ENCODE assay signal across 2 cellular contexts in the genomic region with DNA sequence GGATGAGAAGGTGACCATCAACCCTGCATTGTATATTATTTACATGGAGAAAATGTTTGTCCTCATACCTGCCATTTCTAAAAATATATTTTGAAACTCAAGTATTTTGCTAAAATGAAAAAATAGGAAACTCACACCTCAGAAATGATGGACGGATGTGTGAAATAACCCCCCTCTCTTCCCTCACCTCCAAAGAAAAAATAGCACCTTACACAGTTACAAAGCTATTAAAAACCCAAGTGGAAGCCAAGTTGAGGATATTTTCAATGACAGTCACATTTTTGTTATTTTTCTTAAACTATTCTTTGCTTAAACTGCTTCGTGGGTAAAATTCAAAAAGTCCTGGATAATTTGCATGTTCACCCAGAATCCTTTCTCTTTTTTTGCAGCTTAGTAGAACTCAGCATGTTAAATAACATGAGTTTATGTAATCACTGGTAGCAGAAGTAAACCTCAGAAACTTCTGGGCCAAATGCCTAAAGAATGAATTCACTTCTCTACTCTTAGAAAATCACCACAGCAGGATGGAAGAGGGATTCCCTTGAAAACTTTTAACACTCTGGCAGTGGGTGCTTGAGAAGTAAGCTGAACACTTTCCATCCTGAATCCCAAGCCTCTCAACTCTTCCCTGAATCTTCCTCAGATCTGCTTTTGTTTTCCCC.
TF ChIP-seq lines count a peak whose summit lies in the region.

No MANE protein-coding gene starts in this region.

TF ChIP-seq in GM23338, 12 proteins besides CTCF, POLR2A, EP300 and RAD21 (continues in another document):
- no peak for TF ChIP-seq CREB1 (CRISPR knock-in tag; IDR thresholded peaks at IDR 0.05; ENCODE audit: low read depth)
- no peak for TF ChIP-seq NANOG (IDR thresholded peaks at IDR 0.05; ENCODE audit: borderline replicate concordance)
- no peak for TF ChIP-seq ZNF114 (CRISPR knock-in tag; IDR thresholded peaks at IDR 0.05)
- TF ChIP-seq JUNB (IDR thresholded peaks at IDR 0.05; ENCODE audit: unreplicated experiment), result no peak
- TF ChIP-seq, protein P1, sequence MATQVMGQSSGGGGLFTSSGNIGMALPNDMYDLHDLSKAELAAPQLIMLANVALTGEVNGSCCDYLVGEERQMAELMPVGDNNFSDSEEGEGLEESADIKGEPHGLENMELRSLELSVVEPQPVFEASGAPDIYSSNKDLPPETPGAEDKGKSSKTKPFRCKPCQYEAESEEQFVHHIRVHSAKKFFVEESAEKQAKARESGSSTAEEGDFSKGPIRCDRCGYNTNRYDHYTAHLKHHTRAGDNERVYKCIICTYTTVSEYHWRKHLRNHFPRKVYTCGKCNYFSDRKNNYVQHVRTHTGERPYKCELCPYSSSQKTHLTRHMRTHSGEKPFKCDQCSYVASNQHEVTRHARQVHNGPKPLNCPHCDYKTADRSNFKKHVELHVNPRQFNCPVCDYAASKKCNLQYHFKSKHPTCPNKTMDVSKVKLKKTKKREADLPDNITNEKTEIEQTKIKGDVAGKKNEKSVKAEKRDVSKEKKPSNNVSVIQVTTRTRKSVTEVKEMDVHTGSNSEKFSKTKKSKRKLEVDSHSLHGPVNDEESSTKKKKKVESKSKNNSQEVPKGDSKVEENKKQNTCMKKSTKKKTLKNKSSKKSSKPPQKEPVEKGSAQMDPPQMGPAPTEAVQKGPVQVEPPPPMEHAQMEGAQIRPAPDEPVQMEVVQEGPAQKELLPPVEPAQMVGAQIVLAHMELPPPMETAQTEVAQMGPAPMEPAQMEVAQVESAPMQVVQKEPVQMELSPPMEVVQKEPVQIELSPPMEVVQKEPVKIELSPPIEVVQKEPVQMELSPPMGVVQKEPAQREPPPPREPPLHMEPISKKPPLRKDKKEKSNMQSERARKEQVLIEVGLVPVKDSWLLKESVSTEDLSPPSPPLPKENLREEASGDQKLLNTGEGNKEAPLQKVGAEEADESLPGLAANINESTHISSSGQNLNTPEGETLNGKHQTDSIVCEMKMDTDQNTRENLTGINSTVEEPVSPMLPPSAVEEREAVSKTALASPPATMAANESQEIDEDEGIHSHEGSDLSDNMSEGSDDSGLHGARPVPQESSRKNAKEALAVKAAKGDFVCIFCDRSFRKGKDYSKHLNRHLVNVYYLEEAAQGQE (IDR thresholded peaks at IDR 0.05; ENCODE audit: unreplicated experiment), result no peak
- no peak for TF ChIP-seq ETS1 (IDR thresholded peaks at IDR 0.05)
- TF ChIP-seq POLR2AphosphoS5 (IDR thresholded peaks at IDR 0.05; ENCODE audit: low read depth), result no peak
- no peak for TF ChIP-seq EZH2 (IDR thresholded peaks at IDR 0.05; ENCODE audit: low read depth, unreplicated experiment)
- no peak for TF ChIP-seq EZH2phosphoT487 (IDR thresholded peaks at IDR 0.05; ENCODE audit: unreplicated experiment)
- no peak for TF ChIP-seq ZNF331 (CRISPR knock-in tag; IDR thresholded peaks at IDR 0.05; ENCODE audit: low read depth)

TF ChIP-seq in GM12878, 131 proteins besides CTCF, POLR2A, EP300 and RAD21:
- TF ChIP-seq FOS (IDR thresholded peaks at IDR 0.05; ENCODE audit: borderline replicate concordance, extremely low read depth, insufficient read length) (no peak), MEF2B (IDR thresholded peaks at IDR 0.05; ENCODE audit: partially characterized antibody, poor library complexity, severe bottlenecking) (no peak), ATF7 (IDR thresholded peaks at IDR 0.05; ENCODE audit: low read depth) (no peak), ZBED1 (IDR thresholded peaks at IDR 0.05; ENCODE audit: borderline replicate concordance) (no peak), CHD1 (IDR thresholded peaks at IDR 0.05; ENCODE audit: low read depth, low read length) (no peak), RBBP5 (conservative IDR thresholded peaks at IDR 0.05) (no peak), GATAD2B (conservative IDR thresholded peaks at IDR 0.05; ENCODE audit: low read depth) (no peak), BRCA1 (IDR thresholded peaks at IDR 0.05; ENCODE audit: low read depth, low read length) (no peak), SPI1 (IDR thresholded peaks at IDR 0.05; ENCODE audit: borderline replicate concordance, insufficient read depth, low read depth, low read length) (no peak), ATF2 (IDR thresholded peaks at IDR 0.05; ENCODE audit: low read length) (no peak), RELA (IDR thresholded peaks at IDR 0.05; ENCODE audit: borderline replicate concordance, partially characterized antibody) (no peak), EZH2 (IDR thresholded peaks at IDR 0.05; ENCODE audit: borderline replicate concordance, control insufficient read depth, low read depth, low read length) (no peak), YBX1 (IDR thresholded peaks at IDR 0.05) (no peak), MTA3 (IDR thresholded peaks at IDR 0.05; ENCODE audit: borderline replicate concordance, low read length) (no peak)
- TF ChIP-seq, protein P2, sequence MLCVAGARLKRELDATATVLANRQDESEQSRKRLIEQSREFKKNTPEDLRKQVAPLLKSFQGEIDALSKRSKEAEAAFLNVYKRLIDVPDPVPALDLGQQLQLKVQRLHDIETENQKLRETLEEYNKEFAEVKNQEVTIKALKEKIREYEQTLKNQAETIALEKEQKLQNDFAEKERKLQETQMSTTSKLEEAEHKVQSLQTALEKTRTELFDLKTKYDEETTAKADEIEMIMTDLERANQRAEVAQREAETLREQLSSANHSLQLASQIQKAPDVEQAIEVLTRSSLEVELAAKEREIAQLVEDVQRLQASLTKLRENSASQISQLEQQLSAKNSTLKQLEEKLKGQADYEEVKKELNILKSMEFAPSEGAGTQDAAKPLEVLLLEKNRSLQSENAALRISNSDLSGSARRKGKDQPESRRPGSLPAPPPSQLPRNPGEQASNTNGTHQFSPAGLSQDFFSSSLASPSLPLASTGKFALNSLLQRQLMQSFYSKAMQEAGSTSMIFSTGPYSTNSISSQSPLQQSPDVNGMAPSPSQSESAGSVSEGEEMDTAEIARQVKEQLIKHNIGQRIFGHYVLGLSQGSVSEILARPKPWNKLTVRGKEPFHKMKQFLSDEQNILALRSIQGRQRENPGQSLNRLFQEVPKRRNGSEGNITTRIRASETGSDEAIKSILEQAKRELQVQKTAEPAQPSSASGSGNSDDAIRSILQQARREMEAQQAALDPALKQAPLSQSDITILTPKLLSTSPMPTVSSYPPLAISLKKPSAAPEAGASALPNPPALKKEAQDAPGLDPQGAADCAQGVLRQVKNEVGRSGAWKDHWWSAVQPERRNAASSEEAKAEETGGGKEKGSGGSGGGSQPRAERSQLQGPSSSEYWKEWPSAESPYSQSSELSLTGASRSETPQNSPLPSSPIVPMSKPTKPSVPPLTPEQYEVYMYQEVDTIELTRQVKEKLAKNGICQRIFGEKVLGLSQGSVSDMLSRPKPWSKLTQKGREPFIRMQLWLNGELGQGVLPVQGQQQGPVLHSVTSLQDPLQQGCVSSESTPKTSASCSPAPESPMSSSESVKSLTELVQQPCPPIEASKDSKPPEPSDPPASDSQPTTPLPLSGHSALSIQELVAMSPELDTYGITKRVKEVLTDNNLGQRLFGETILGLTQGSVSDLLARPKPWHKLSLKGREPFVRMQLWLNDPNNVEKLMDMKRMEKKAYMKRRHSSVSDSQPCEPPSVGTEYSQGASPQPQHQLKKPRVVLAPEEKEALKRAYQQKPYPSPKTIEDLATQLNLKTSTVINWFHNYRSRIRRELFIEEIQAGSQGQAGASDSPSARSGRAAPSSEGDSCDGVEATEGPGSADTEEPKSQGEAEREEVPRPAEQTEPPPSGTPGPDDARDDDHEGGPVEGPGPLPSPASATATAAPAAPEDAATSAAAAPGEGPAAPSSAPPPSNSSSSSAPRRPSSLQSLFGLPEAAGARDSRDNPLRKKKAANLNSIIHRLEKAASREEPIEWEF (IDR thresholded peaks at IDR 0.05; ENCODE audit: insufficient replicate concordance, low read depth, low read length), result no peak
- TF ChIP-seq, protein P3, sequence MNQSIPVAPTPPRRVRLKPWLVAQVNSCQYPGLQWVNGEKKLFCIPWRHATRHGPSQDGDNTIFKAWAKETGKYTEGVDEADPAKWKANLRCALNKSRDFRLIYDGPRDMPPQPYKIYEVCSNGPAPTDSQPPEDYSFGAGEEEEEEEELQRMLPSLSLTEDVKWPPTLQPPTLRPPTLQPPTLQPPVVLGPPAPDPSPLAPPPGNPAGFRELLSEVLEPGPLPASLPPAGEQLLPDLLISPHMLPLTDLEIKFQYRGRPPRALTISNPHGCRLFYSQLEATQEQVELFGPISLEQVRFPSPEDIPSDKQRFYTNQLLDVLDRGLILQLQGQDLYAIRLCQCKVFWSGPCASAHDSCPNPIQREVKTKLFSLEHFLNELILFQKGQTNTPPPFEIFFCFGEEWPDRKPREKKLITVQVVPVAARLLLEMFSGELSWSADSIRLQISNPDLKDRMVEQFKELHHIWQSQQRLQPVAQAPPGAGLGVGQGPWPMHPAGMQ (IDR thresholded peaks at IDR 0.05; ENCODE audit: borderline replicate concordance), result no peak
